Comparison of ENCODE assay signal across 36 cellular contexts in the genomic region with DNA sequence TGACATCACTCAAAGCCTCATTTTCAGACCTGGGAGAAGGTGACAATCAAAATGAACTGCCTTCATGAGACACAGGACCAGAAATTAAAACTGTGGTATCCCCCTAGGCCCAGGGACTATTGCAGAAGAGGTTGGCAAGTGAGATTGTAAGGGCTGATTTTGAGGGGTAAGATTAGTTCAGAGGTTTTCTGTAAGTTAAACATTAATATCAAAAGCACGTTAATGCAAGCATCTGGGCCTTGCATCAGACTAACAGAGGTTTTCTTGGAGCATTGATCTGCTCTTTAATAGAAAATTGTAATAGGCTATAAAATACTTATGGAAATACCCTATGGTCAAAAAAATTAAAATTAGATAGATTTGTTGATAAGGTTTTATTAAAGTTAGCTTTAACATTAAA. TPM values are rescaled to one million over a fixed set of nuclear protein-coding genes. Genes with fewer than 3 reads are reported as not detected.
"Had no signal": no experiment of that assay in that cellular context is flagged by ENCODE, and none has a peak within 500 bp of the region (broad histone marks: within the 10 kb centered on the region; RNA-seq: fewer than 3 reads in every experiment).

No MANE protein-coding gene starts in this region.

- FAIRE-seq: astrocyte, TTC549 had no signal

- H3K27me3 ChIP-seq: adrenal gland, body of pancreas, brain microvascular endothelial cell, breast epithelium had no signal

- H3K36me3 ChIP-seq: adrenal gland, brain microvascular endothelial cell, breast epithelium, WERI-Rb-1 had no signal

- H3K4me3 ChIP-seq: adrenal gland, body of pancreas, breast epithelium had no signal

- ATAC-seq: activated CD4-positive, alpha-beta T cell treated with anti-CD3 and anti-CD28 coated beads for 36 hours; activated CD4-positive, CD25-positive, alpha-beta regulatory T cell treated with anti-CD3 and anti-CD28 coated beads, Interleukin-2, amount 50 U/mL, for 24 hours; activated CD8-positive, alpha-beta memory T cell treated with anti-CD3 and anti-CD28 coated beads, Interleukin-2, amount 10 ng/mL, durations not matched to agents 7 days and 5 days; activated CD8-positive, alpha-beta T cell treated with anti-CD3 and anti-CD28 coated beads, Interleukin-2, amount 10 ng/mL, durations not matched to agents 7 days and 5 days; activated naive CD4-positive, alpha-beta T cell treated with anti-CD3 and anti-CD28 coated beads, Interleukin-2, amount 50 U/mL, for 72 hours; body of pancreas; WTC11 had no signal

- H3K27ac ChIP-seq: adrenal gland, body of pancreas, brain microvascular endothelial cell, breast epithelium, WERI-Rb-1 had no signal

- H3K9me3 ChIP-seq: adrenal gland, body of pancreas had no signal

- DNase-seq: activated CD4-positive, alpha-beta memory T cell treated with anti-CD3 and anti-CD28 coated beads, Interleukin-2, amount 10 ng/mL, durations not matched to agents 7 days and 5 days; activated CD4-positive, alpha-beta T cell treated with anti-CD3 and anti-CD28 coated beads for 1 hour; activated CD4-positive, alpha-beta T cell treated with anti-CD3 and anti-CD28 coated beads for 36 hours; activated CD4-positive, alpha-beta T cell treated with anti-CD3 and anti-CD28 coated beads for 48 hours; activated CD4-positive, alpha-beta T cell treated with anti-CD3 and anti-CD28 coated beads, Interleukin-2, amount 10 ng/mL, durations not matched to agents 7 days and 5 days; activated CD4-positive, alpha-beta T cell treated with anti-CD3 and anti-CD28 coated beads, Interleukin-2, amount 50 U/mL, for 48 hours; activated CD4-positive, CD25-positive, alpha-beta regulatory T cell; activated CD8-positive, alpha-beta memory T cell treated with anti-CD3 and anti-CD28 coated beads for 24 hours; activated CD8-positive, alpha-beta memory T cell treated with anti-CD3 and anti-CD28 coated beads, Interleukin-2, amount 10 ng/mL, durations not matched to agents 7 days and 5 days; activated CD8-positive, alpha-beta memory T cell treated with anti-CD3 and anti-CD28 coated beads, Interleukin-2, amount 50 U/mL, for 48 hours; activated CD8-positive, alpha-beta T cell treated with anti-CD3 and anti-CD28 coated beads, Interleukin-2, amount 10 ng/mL, durations not matched to agents 7 days and 5 days; activated effector memory CD4-positive, alpha-beta T cell treated with anti-CD3 and anti-CD28 coated beads, Interleukin-2, amount 50 U/mL, for 16 hours; activated gamma-delta T cell treated with Interleukin-2 at 50 U/mL for 16 hours; activated naive CD4-positive, alpha-beta T cell; activated naive CD4-positive, alpha-beta T cell treated with anti-CD3 and anti-CD28 coated beads for 36 hours; activated naive CD4-positive, alpha-beta T cell treated with anti-CD3 and anti-CD28 coated beads, Interleukin-2, amount 50 U/mL, for 16 hours; activated naive CD8-positive, alpha-beta T cell treated with anti-CD3 and anti-CD28 coated beads for 36 hours; activated T-cell treated with anti-CD3 and anti-CD28 coated beads, Interleukin-2, amount 50 U/mL, for 24 hours; activated T-cell treated with anti-CD3 and anti-CD28 coated beads, Interleukin-2, amount 50 U/mL, for 48 hours; adrenal gland; amniotic stem cell; aorta; body of pancreas; brain microvascular endothelial cell; central memory CD4-positive, alpha-beta T cell; T-helper 1 cell; T-helper 2 cell; T-helper 9 cell; WERI-Rb-1 had no signal

- H3K4me1 ChIP-seq: adrenal gland, breast epithelium had no signal

RNA-seq across cellular contexts. Expression of a gene that starts 37.5 kb away (rescaled TPM):
- total RNA-seq: activated CD4-positive, alpha-beta T cell treated with anti-CD3 and anti-CD28 coated beads for 36 hours; activated CD4-positive, alpha-beta T cell treated with anti-CD3 and anti-CD28 coated beads, Interleukin-2, amount 10 ng/mL, durations not matched to agents 7 days and 5 days; activated naive CD4-positive, alpha-beta T cell treated with anti-CD3 and anti-CD28 coated beads, Interleukin-2, amount 50 U/mL, for 72 hours; astrocyte; body of pancreas; breast epithelium; cerebellum; WTC11 had no signal
- polyA plus RNA-seq: aorta had no signal

RNA-seq across cellular contexts. Expression of a gene that starts 59.3 kb away (rescaled TPM):
- total RNA-seq: cerebellum had no signal
